25 cellular contexts compared by ENCODE assay signal in genomic region chr5:154470949-154471870, GRCh38. TPM values are rescaled to one million over a fixed set of nuclear protein-coding genes. Genes with fewer than 3 reads are reported as not detected.
DNase-seq lines count a peak whose midpoint lies in the region; ATAC-seq and TF ChIP-seq lines count a peak whose summit lies in the region.
"Had no signal": no experiment of that assay in that cellular context is flagged by ENCODE, and none has a peak within 500 bp of the region (broad histone marks: within the 10 kb centered on the region; RNA-seq: fewer than 3 reads in every experiment).

No MANE protein-coding gene starts in this region.

- no peak for DNase-seq in CD8-positive, alpha-beta T cell
- no peak for DNase-seq in omental fat pad (ENCODE audit: low spot score)
- no peak for DNase-seq in cerebellar cortex (ENCODE audit: low spot score)
- DNase-seq in substantia nigra (lab: John Stamatoyannopoulos, UW): no peak
- DNase-seq: activated CD4-positive, alpha-beta T cell treated with anti-CD3 and anti-CD28 coated beads, Interleukin-2, amount 10 ng/mL, durations not matched to agents 7 days and 5 days; activated naive CD8-positive, alpha-beta T cell treated with anti-CD3 and anti-CD28 coated beads for 36 hours; body of pancreas; Caco-2; esophagus squamous epithelium; mesenchymal stem cell; MV-4-11; NCI-H187 treated with DMSO at 0.1 percent for 48 hours; NCI-H345; SIG-M5; stimulated activated CD4-positive, alpha-beta T cell treated with anti-CD3 and anti-CD28 coated beads, Interleukin-2, amount 100 ng/mL, for 48 hours; stimulated activated naive CD4-positive, alpha-beta T cell treated with Interleukin-2 at 50 U/mL for 16 hours; thyroid gland had no signal

- no peak for TF ChIP-seq CTCF in CD8-positive, alpha-beta T cell (IDR thresholded peaks at IDR 0.05)
- TF ChIP-seq CTCF in HEK293 (tag by site-specific recombination; IDR thresholded peaks at IDR 0.05) (no peak), omental fat pad (IDR thresholded peaks at IDR 0.05) (no peak)

- peaks cover 32% of the 10 kb centered on the region for H3K4me1 ChIP-seq in CD8-positive, alpha-beta T cell (ENCODE audit: insufficient read depth, low read length)
- H3K4me1 ChIP-seq in HEK293 (ENCODE audit: control insufficient read depth, insufficient read depth, low read length): peaks cover 12% of the 10 kb centered on the region

- POLR2A ChIA-PET in CD8-positive, alpha-beta T cell (lab: Charles Lee): no interaction called here
- POLR2A ChIA-PET in HEK293 (lab: Yijun Ruan, JAX): no interaction called here

- no peak overlapping the region for H3K4me3 ChIP-seq in CD8-positive, alpha-beta T cell (ENCODE audit: low read depth, low read length)
- no peak overlapping the region for H3K4me3 ChIP-seq in HEK293 (ENCODE audit: low read depth, low read length)
- H3K4me3 ChIP-seq: body of pancreas, esophagus squamous epithelium, gastroesophageal sphincter, skin epidermis, thyroid gland had no signal

- H3K36me3 Mint-ChIP-seq in CD8-positive, alpha-beta T cell: no peaks in the 10 kb centered on the region
- H3K36me3 Mint-ChIP-seq: activated naive CD8-positive, alpha-beta T cell treated with anti-CD3 and anti-CD28 coated beads for 36 hours had no signal

- intact Hi-C loops in CD8-positive, alpha-beta T cell (cut with DNase I, micrococcal nuclease): loop anchor here (5.0 to 10.0 kb wide), 2 partner anchors 161 to 174 kb away; no protein-coding TSS in a partner anchor

- CTCF ChIA-PET in CD8-positive, alpha-beta T cell (lab: Charles Lee): interaction anchor here (1.3 kb wide), 1 partner anchor 7 kb away, joined by 3 read pairs; no protein-coding TSS in a partner anchor
- CTCF ChIA-PET in HEK293 (lab: Yijun Ruan, JAX): interaction anchor here (0.6 to 8.5 kb wide), 9 partner anchors 10 to 405 kb away, joined by 3 to 147 read pairs (median 3); no protein-coding TSS in a partner anchor

- H3K27ac ChIP-seq in CD8-positive, alpha-beta T cell (ENCODE audit: low read depth, low read length): no peak overlapping the region
- H3K27ac ChIP-seq in HEK293 (ENCODE audit: extremely low read depth, low read depth, low read length): no peak overlapping the region
- no peak overlapping the region for H3K27ac ChIP-seq in substantia nigra (ENCODE audit: low read depth, low read length, poor library complexity, severe bottlenecking)
- H3K27ac ChIP-seq: body of pancreas, esophagus squamous epithelium, gastroesophageal sphincter, skin epidermis, thyroid gland had no signal

- peak overlapping the region; percentile 11 for H3K4me3 Mint-ChIP-seq in CD8-positive, alpha-beta T cell
- H3K4me3 Mint-ChIP-seq: activated CD4-positive, alpha-beta T cell treated with anti-CD3 and anti-CD28 coated beads, Interleukin-2, amount 10 ng/mL, durations not matched to agents 7 days and 5 days; activated naive CD8-positive, alpha-beta T cell treated with anti-CD3 and anti-CD28 coated beads for 36 hours; activated T-helper 17 cell treated with anti-CD3 and anti-CD28 coated beads, Interleukin-2, amount 50 U/mL, for 72 hours; T-helper 1 cell treated with Interleukin-12 subunit alpha and Interleukin-12 subunit beta and Interleukin-4 antibody, amounts not matched to agents 30 μg/mL and 1 μg/mL, for 36 hours had no signal

- H3K27ac Mint-ChIP-seq in CD8-positive, alpha-beta T cell: no peak overlapping the region
- H3K27ac Mint-ChIP-seq: activated CD4-positive, alpha-beta T cell treated with anti-CD3 and anti-CD28 coated beads, Interleukin-2, amount 10 ng/mL, durations not matched to agents 7 days and 5 days; activated naive CD8-positive, alpha-beta T cell treated with anti-CD3 and anti-CD28 coated beads for 36 hours; activated T-helper 17 cell treated with anti-CD3 and anti-CD28 coated beads, Interleukin-2, amount 50 U/mL, for 72 hours; progenitor cell of endocrine pancreas; T-helper 1 cell treated with Interleukin-12 subunit alpha and Interleukin-12 subunit beta and Interleukin-4 antibody, amounts not matched to agents 30 μg/mL and 1 μg/mL, for 36 hours had no signal

- H3K36me3 ChIP-seq in CD8-positive, alpha-beta T cell (ENCODE audit: insufficient read depth, low read length): no peaks in the 10 kb centered on the region
- no peaks in the 10 kb centered on the region for H3K36me3 ChIP-seq in HEK293 (ENCODE audit: control insufficient read depth in 2 of 2, insufficient read depth in 1 of 2, low read length in 2 of 2)
- H3K36me3 ChIP-seq: esophagus squamous epithelium, gastroesophageal sphincter, thyroid gland had no signal

- ATAC-seq in CD8-positive, alpha-beta T cell: no peak
- ATAC-seq in SK-N-SH treated with all-trans-retinoic acid at 6 μM for 48 hours: no peak
- peak; percentile 47 for ATAC-seq in omental fat pad (ENCODE audit: low FRiP score)
- no peak for ATAC-seq in HG03439 (IDR thresholded peaks at IDR 0.05; ENCODE audit: unreplicated experiment)
- ATAC-seq: activated T-helper 17 cell treated with anti-CD3 and anti-CD28 coated beads, Interleukin-2, amount 50 U/mL, for 72 hours; body of pancreas; gastroesophageal sphincter had no signal

- peaks cover 47% of the 10 kb centered on the region for H3K27me3 ChIP-seq in CD8-positive, alpha-beta T cell (ENCODE audit: insufficient read depth, low read length)

- H3K27me3 Mint-ChIP-seq in CD8-positive, alpha-beta T cell (ENCODE audit: low read depth): peaks cover 65% of the 10 kb centered on the region

- H3K9me3 Mint-ChIP-seq in CD8-positive, alpha-beta T cell: no peaks in the 10 kb centered on the region
- H3K9me3 Mint-ChIP-seq: activated CD4-positive, alpha-beta T cell treated with anti-CD3 and anti-CD28 coated beads, Interleukin-2, amount 10 ng/mL, durations not matched to agents 7 days and 5 days; activated naive CD8-positive, alpha-beta T cell treated with anti-CD3 and anti-CD28 coated beads for 36 hours; activated T-helper 17 cell treated with anti-CD3 and anti-CD28 coated beads, Interleukin-2, amount 50 U/mL, for 72 hours; T-helper 1 cell treated with Interleukin-12 subunit alpha and Interleukin-12 subunit beta and Interleukin-4 antibody, amounts not matched to agents 30 μg/mL and 1 μg/mL, for 36 hours had no signal

- H3K4me1 Mint-ChIP-seq in CD8-positive, alpha-beta T cell (ENCODE audit: low read depth): peaks cover 39% of the 10 kb centered on the region

- H3K9me3 ChIP-seq in CD8-positive, alpha-beta T cell (ENCODE audit: low read length): no peaks in the 10 kb centered on the region
- no peaks in the 10 kb centered on the region for H3K9me3 ChIP-seq in HEK293 (ENCODE audit: control insufficient read depth, insufficient read depth, low read depth, low read length)
- H3K9me3 ChIP-seq: body of pancreas, Caco-2, esophagus squamous epithelium, gastroesophageal sphincter, thyroid gland had no signal

TF ChIP-seq in HEK293, 187 proteins besides CTCF, POLR2A, EP300 and RAD21 (continues in another document):
- TF ChIP-seq ZNF561 (tag by site-specific recombination; IDR thresholded peaks at IDR 0.05; ENCODE audit: borderline replicate concordance): no peak
- TF ChIP-seq PRDM1 (tag by site-specific recombination; IDR thresholded peaks at IDR 0.05): 0 out of 2 replicates have a peak, but pooled peaks have one; percentile 24
- TF ChIP-seq ZNF416 (tag by site-specific recombination; IDR thresholded peaks at IDR 0.05): no peak
- TF ChIP-seq ZNF514 (tag by site-specific recombination; IDR thresholded peaks at IDR 0.05): no peak
- no peak for TF ChIP-seq ZNF423 (tag by site-specific recombination; IDR thresholded peaks at IDR 0.05)
- no peak for TF ChIP-seq ZNF768 (tag by site-specific recombination; IDR thresholded peaks at IDR 0.05)
- TF ChIP-seq PRDM6 (tag by site-specific recombination; IDR thresholded peaks at IDR 0.05): 0 out of 2 replicates have a peak, but pooled peaks have one; percentile 41
- TF ChIP-seq ZBTB20 (tag by site-specific recombination; IDR thresholded peaks at IDR 0.05): peak; percentile 61

TF ChIP-seq in SK-N-SH treated with all-trans-retinoic acid at 6 μM for 48 hours, 23 proteins besides CTCF, POLR2A, EP300 and RAD21 (continues in another document):
- TF ChIP-seq ISL1 (CRISPR knock-in tag; IDR thresholded peaks at IDR 0.05) (no peak), CREB5 (CRISPR knock-in tag; IDR thresholded peaks at IDR 0.05; ENCODE audit: low read depth) (no peak), SNAI2 (CRISPR knock-in tag; IDR thresholded peaks at IDR 0.05) (no peak), ZFP3 (CRISPR knock-in tag; IDR thresholded peaks at IDR 0.05) (no peak)

RNA-seq across cellular contexts. Expression of gene HAND1, which starts 6.8 kb away (rescaled TPM):
- total RNA-seq in CD8-positive, alpha-beta T cell: not detected
- 1 to 10 TPM in 1 of 4 donors, under 1 TPM in 1, not detected in 2; 0.25 to 1.7 TPM for total RNA-seq in omental fat pad
- total RNA-seq: activated CD4-positive, alpha-beta T cell treated with anti-CD3 and anti-CD28 coated beads, Interleukin-2, amount 10 ng/mL, durations not matched to agents 7 days and 5 days; activated naive CD8-positive, alpha-beta T cell treated with anti-CD3 and anti-CD28 coated beads for 36 hours; activated T-helper 17 cell treated with anti-CD3 and anti-CD28 coated beads, Interleukin-2, amount 50 U/mL, for 72 hours; body of pancreas; esophagus squamous epithelium; gastroesophageal sphincter; thyroid gland had no signal

RNA-seq across cellular contexts. Expression of gene SAP30L, which starts 25.4 kb away (rescaled TPM):
- 10 to 100 TPM; 24.1 to 25.4 TPM for total RNA-seq in CD8-positive, alpha-beta T cell
- total RNA-seq in omental fat pad: 10 to 100 TPM; 20.3 to 53.9 (median 31.2) TPM
